In genomic region chr16:83247767-83248372, GRCh38 we compare ENCODE assay signal across 29 cellular contexts.
DNase-seq lines count a peak whose midpoint lies in the region; ATAC-seq, FAIRE-seq and TF ChIP-seq lines count a peak whose summit lies in the region.
"Had no signal": no experiment of that assay in that cellular context is flagged by ENCODE, and none has a peak within 500 bp of the region (broad histone marks: within the 10 kb centered on the region; RNA-seq: fewer than 3 reads in every experiment).

No MANE protein-coding gene starts in this region.

- POLR2A ChIA-PET in endothelial cell of umbilical vein (lab: Charles Lee) = no interaction called here

- peak; percentile 68 for DNase-seq in Ammon's horn (ENCODE audit: low spot score)
- DNase-seq in endothelial cell of umbilical vein (ENCODE audit: low read depth, low spot score) = no peak
- no peak for DNase-seq in right cardiac atrium
- peak; percentile 9 for DNase-seq in putamen (ENCODE audit: low spot score)
- no peak for DNase-seq in vagina (ENCODE audit: extremely low spot score in 2 of 2)
- DNase-seq in SW480 (ENCODE audit: low spot score) = no peak
- DNase-seq in cerebellar nuclear complex (lab: John Stamatoyannopoulos, UW) = no peak
- no peak for DNase-seq in omental fat pad (ENCODE audit: low spot score)
- DNase-seq: 8988T; activated CD4-positive, alpha-beta T cell treated with anti-CD3 and anti-CD28 coated beads for 4 hours; activated naive CD4-positive, alpha-beta T cell treated with anti-CD3 and anti-CD28 coated beads, Interleukin-2, amount 50 U/mL, for 16 hours; activated T-cell treated with anti-CD3 and anti-CD28 coated beads for 4 hours; DND-41; effector CD4-positive, alpha-beta T cell; GF-D8; glutamatergic neuron; KBM-7; kidney glomerular epithelial cell; NCI-H1105; NCI-H187; NCI-H69; right lobe of liver; stimulated activated CD4-positive, alpha-beta T cell treated with anti-CD3 and anti-CD28 coated beads, Interleukin-4, amount 100 ng/mL, for 24 hours; SW 1271; T-helper 9 cell; WERI-Rb-1 had no signal

- H3K9ac ChIP-seq in endothelial cell of umbilical vein (replicated peaks; ENCODE audit: extremely low read depth, insufficient read depth, low read length) = no peak overlapping the region
- H3K9ac ChIP-seq: parathyroid adenoma had no signal

- no peak overlapping the region for H2AFZ ChIP-seq in endothelial cell of umbilical vein (ENCODE audit: low read depth, low read length)
- H2AFZ ChIP-seq: parathyroid adenoma had no signal

- no peak overlapping the region for H3K27ac ChIP-seq in endothelial cell of umbilical vein (ENCODE audit: insufficient read depth, low read depth, low read length)
- peak overlapping the region; percentile 94 for H3K27ac ChIP-seq in right cardiac atrium (ENCODE audit: low read length)
- H3K27ac ChIP-seq in vagina = no peak overlapping the region
- H3K27ac ChIP-seq: parathyroid adenoma, right lobe of liver, WERI-Rb-1 had no signal

- no peaks in the 10 kb centered on the region for H3K4me1 ChIP-seq in endothelial cell of umbilical vein (ENCODE audit: control insufficient read depth, extremely low read depth, insufficient read depth, low read length)
- peaks cover 5% of the 10 kb centered on the region for H3K4me1 ChIP-seq in right cardiac atrium (ENCODE audit: control insufficient read depth, insufficient read depth, low read length)
- H3K4me1 ChIP-seq in vagina = no peaks in the 10 kb centered on the region
- H3K4me1 ChIP-seq: parathyroid adenoma, right lobe of liver had no signal

- dilution Hi-C loops in endothelial cell of umbilical vein (cut with MboI; ENCODE audit: extremely low pct_ligation_motif_present, low sequenced_read_pairs) = no loop called here

- no peaks in the 10 kb centered on the region for H3K9me1 ChIP-seq in endothelial cell of umbilical vein (replicated peaks; ENCODE audit: control insufficient read depth, extremely low read depth, insufficient read depth, low read length)

- H3K9me3 ChIP-seq in endothelial cell of umbilical vein (replicated peaks; ENCODE audit: control insufficient read depth, insufficient read depth, low read length) (no peaks in the 10 kb centered on the region), right cardiac atrium (ENCODE audit: control insufficient read depth, low read length) (no peaks in the 10 kb centered on the region), vagina (no peaks in the 10 kb centered on the region)
- H3K9me3 ChIP-seq: right lobe of liver had no signal

- BruUV-seq in endothelial cell of umbilical vein (replicated peaks; lab: Mats Ljungman, UMichigan) = no TSS peak

- TF ChIP-seq POLR2A in endothelial cell of umbilical vein (IDR thresholded peaks at IDR 0.05; ENCODE audit: low read depth, low read length) (no peak), vagina (IDR thresholded peaks at IDR 0.05) (no peak)

- no peaks in the 10 kb centered on the region for H3K79me2 ChIP-seq in endothelial cell of umbilical vein (ENCODE audit: control insufficient read depth, insufficient read depth, low read length)
- H3K79me2 ChIP-seq: parathyroid adenoma had no signal

- H3K4me2 ChIP-seq in endothelial cell of umbilical vein (ENCODE audit: insufficient read depth, low read length) = no peak overlapping the region

- FAIRE-seq in endothelial cell of umbilical vein (lab: Jason Lieb, UNC) = peak; percentile 35
- FAIRE-seq: colon had no signal

- H3K27me3 ChIP-seq in endothelial cell of umbilical vein (ENCODE audit: control insufficient read depth in 2 of 2, insufficient read depth in 2 of 2, low read length in 2 of 2) = no peaks in the 10 kb centered on the region
- no peaks in the 10 kb centered on the region for H3K27me3 ChIP-seq in right cardiac atrium (ENCODE audit: control insufficient read depth, insufficient read depth)
- H3K27me3 ChIP-seq in vagina = no peaks in the 10 kb centered on the region
- H3K27me3 ChIP-seq: right lobe of liver had no signal

- ATAC-seq in right cardiac atrium (peak; percentile 42 to 81), omental fat pad (ENCODE audit: low FRiP score) (no peak)
- ATAC-seq: HCT116, right lobe of liver had no signal

- H3K4me3 ChIP-seq in endothelial cell of umbilical vein (replicated peaks in 1 of 3; ENCODE audit: insufficient read depth in 1 of 3, low read depth in 1 of 3, low read length in 3 of 3) = no peak overlapping the region
- H3K4me3 ChIP-seq in right cardiac atrium (ENCODE audit: low read length) = no peak overlapping the region
- no peak overlapping the region for H3K4me3 ChIP-seq in vagina
- H3K4me3 ChIP-seq: right lobe of liver had no signal

- 55% methylated on average over 9 of the region's 9 CpGs for WGBS in right cardiac atrium

- intact Hi-C loops in endothelial cell of umbilical vein (cut with micrococcal nuclease) (no loop called here), right cardiac atrium (cut with DNase I) (no loop called here), vagina (cut with DNase I) (no loop called here)

- H3K36me3 ChIP-seq in endothelial cell of umbilical vein (ENCODE audit: control insufficient read depth in 2 of 2, extremely low read depth in 1 of 2, insufficient read depth in 2 of 2, low read length in 2 of 2) (no peaks in the 10 kb centered on the region), vagina (no peaks in the 10 kb centered on the region)
- H3K36me3 ChIP-seq: right lobe of liver, WERI-Rb-1 had no signal

- CTCF ChIA-PET in endothelial cell of umbilical vein (lab: Charles Lee) = no interaction called here

- TF ChIP-seq CTCF in endothelial cell of umbilical vein (IDR thresholded peaks at IDR 0.05; ENCODE audit: extremely low read depth in 1 of 2, insufficient read depth in 1 of 2, low read depth in 1 of 2, low read length in 2 of 2) = no peak
- TF ChIP-seq CTCF in vagina (IDR thresholded peaks at IDR 0.05) = no peak
- TF ChIP-seq CTCF in omental fat pad (IDR thresholded peaks at IDR 0.05) = no peak

- H4K20me1 ChIP-seq in endothelial cell of umbilical vein (replicated peaks; ENCODE audit: control insufficient read depth, extremely low read depth, insufficient read depth, low read length) = no peaks in the 10 kb centered on the region

TF ChIP-seq in endothelial cell of umbilical vein, 7 proteins besides CTCF, POLR2A, EP300 and RAD21:
- TF ChIP-seq JUN (IDR thresholded peaks at IDR 0.05; ENCODE audit: borderline replicate concordance, insufficient read depth, insufficient read length, low read depth) = no peak
- no peak for TF ChIP-seq MYC (IDR thresholded peaks at IDR 0.05; ENCODE audit: low read depth, low read length)
- no peak for TF ChIP-seq POLR2AphosphoS5 (IDR thresholded peaks at IDR 0.05; ENCODE audit: insufficient read depth, low read depth, low read length)
- no peak for TF ChIP-seq MAX (IDR thresholded peaks at IDR 0.05; ENCODE audit: insufficient read depth, insufficient read length)
- no peak for TF ChIP-seq FOS (IDR thresholded peaks at IDR 0.05; ENCODE audit: borderline replicate concordance, insufficient read depth, low read length)
- TF ChIP-seq EZH2 (IDR thresholded peaks at IDR 0.05; ENCODE audit: borderline replicate concordance, low read depth, low read length, severe bottlenecking) = no peak
- no peak for TF ChIP-seq GATA2 (IDR thresholded peaks at IDR 0.05; ENCODE audit: insufficient read depth, insufficient read length, low read depth, low read length)

Comparison
In these comparisons a context has a peak if more than half of its experiments do, and no peak if none do; other contexts are left out.
1. DNase-seq: peak in Ammon's horn (single experiment) and putamen (single experiment); none in endothelial cell of umbilical vein (single experiment), right cardiac atrium (0 of 3), vagina (0 of 2), SW480 (single experiment), cerebellar nuclear complex (0 of 2) and omental fat pad (single experiment).